ENCODE assay signal across 1 cellular context in the genomic region with DNA sequence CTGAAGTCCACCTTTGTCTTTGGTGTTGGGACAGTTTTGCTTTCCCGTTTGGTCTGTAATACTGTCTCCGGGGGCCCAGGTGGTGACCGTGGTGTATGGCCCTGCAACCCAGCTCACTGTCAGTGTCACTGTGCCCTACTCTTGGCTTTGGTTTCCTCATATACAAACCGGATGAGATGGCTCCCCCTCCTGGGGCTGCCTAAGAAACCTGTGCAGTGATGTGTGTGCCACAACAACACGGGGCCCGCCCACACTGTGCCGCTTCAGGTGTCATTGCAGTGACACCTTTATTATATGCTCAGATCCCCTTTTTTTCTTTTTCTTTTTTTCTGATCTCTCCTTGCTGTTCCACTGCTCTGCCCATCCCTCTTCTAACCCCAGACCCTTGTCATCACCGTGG.
TF ChIP-seq lines count a peak whose summit lies in the region.

No MANE protein-coding gene starts in this region.

TF ChIP-seq in WTC11, 78 proteins besides CTCF, POLR2A, EP300 and RAD21 (continued from another document):
- TF ChIP-seq, protein P1, sequence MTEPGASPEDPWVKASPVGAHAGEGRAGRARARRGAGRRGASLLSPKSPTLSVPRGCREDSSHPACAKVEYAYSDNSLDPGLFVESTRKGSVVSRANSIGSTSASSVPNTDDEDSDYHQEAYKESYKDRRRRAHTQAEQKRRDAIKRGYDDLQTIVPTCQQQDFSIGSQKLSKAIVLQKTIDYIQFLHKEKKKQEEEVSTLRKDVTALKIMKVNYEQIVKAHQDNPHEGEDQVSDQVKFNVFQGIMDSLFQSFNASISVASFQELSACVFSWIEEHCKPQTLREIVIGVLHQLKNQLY (CRISPR knock-in tag; IDR thresholded peaks at IDR 0.05), result no peak
- no peak for TF ChIP-seq ESRRA (CRISPR knock-in tag; IDR thresholded peaks at IDR 0.05; ENCODE audit: borderline replicate concordance)
- no peak for TF ChIP-seq FOXJ3 (CRISPR knock-in tag; IDR thresholded peaks at IDR 0.05; ENCODE audit: borderline replicate concordance)
